Comparison of ENCODE assay signal across 33 cellular contexts in genomic region chr18:30616414-30616813, GRCh38.
"Had no signal": no experiment of that assay in that cellular context is flagged by ENCODE, and none has a peak within 500 bp of the region (broad histone marks: within the 10 kb centered on the region; RNA-seq: fewer than 3 reads in every experiment).

No MANE protein-coding gene starts in this region.

- H3K27ac ChIP-seq: KMS-11 had no signal

- H3K9me3 ChIP-seq: MG63 had no signal

- H3K36me3 ChIP-seq: MG63 had no signal

- DNase-seq: Karpas-422, Kasumi-1, MG63, MM.1S, MV-4-11, NCI-H1048, NCI-H1092, NCI-H1092 treated with DMSO at 0.1 percent for 48 hours, NCI-H1105, NCI-H1105 treated with DMSO at 0.1 percent for 48 hours, NCI-H1417 treated with DMSO at 0.1 percent for 48 hours, NCI-H1436, NCI-H1436 treated with DMSO at 0.1 percent for 48 hours, NCI-H146, NCI-H1694, NCI-H1694 treated with DMSO at 0.1 percent for 48 hours, NCI-H187, NCI-H187 treated with DMSO at 0.1 percent for 48 hours, NCI-H1930, NCI-H2029, NCI-H2029 treated with DMSO at 0.1 percent for 48 hours, NCI-H2081, NCI-H2081 treated with DMSO at 0.1 percent for 48 hours, NCI-H2107, NCI-H2171, NCI-H2171 treated with DMSO at 0.1 percent for 48 hours, NCI-H2227 treated with DMSO at 0.1 percent for 48 hours, NCI-H226, NCI-H345, NCI-H446, NCI-H446 treated with DMSO at 0.1 percent for 48 hours, NCI-H510A had no signal

- H3K9ac ChIP-seq: KMS-11 had no signal

- H3K4me3 ChIP-seq: MG63 had no signal

- H3K27me3 ChIP-seq: MG63 had no signal

- H3K4me2 ChIP-seq: KMS-11 had no signal
